Comparison of ENCODE assay signal across 8 cellular contexts in the genomic region with DNA sequence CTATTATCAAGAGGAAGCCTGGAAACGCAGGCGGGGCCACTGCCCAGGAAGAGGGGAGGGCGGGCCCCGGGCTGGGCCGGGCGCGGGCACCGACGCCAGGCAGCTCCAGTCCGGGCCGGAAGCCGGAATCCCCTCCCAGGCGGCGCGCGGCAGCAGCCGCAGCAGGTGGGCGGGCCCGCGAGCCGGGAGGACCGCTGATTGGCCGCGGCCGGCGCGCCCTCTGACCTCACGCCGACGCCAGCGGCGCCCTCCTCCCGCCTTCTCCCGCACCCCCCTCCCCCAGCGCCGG. TPM values are rescaled to one million over a fixed set of nuclear protein-coding genes. Genes with fewer than 3 reads are reported as not detected.
A peak's percentile ranks its signal among the peaks of the same experiment; 100 is the strongest.
DNase-seq lines count a peak whose midpoint lies in the region; ATAC-seq and TF ChIP-seq lines count a peak whose summit lies in the region.

No MANE protein-coding gene starts in this region.

- peaks cover 8% of the 10 kb centered on the region for H3K79me1 ChIP-seq in trophoblast cell (ENCODE audit: low read length)

- peak overlapping the region; percentile 99 for H4K8ac ChIP-seq in trophoblast cell (ENCODE audit: low read depth, low read length)

- H3K4me3 ChIP-seq in GM12865 (ENCODE audit: low read depth, low read length) (peak overlapping the region; percentile 99), trophoblast cell (ENCODE audit: low read depth, low read length) (peak overlapping the region; percentile 93), tibial nerve (peak overlapping the region; percentile 79 to 95 (median 91))

- TF ChIP-seq POLR2A in tibial nerve (IDR thresholded peaks at IDR 0.05), result no peak

- DNase-seq in GM12865 (ENCODE audit: low read depth), result peak; percentile 96
- peak; percentile 95 to 96 (median 96) for DNase-seq in NCI-H1417 (lab: John Stamatoyannopoulos, UW)
- peak; percentile 66 to 91 for DNase-seq in SW 1271 (lab: John Stamatoyannopoulos, UW)
- DNase-seq in cardiac septum (ENCODE audit: low spot score), result peak; percentile 96
- peak; percentile 94 for DNase-seq in trophoblast cell
- DNase-seq in tibial nerve (ENCODE audit: low spot score in 2 of 2), result peak; percentile 76 to 84

- H3K79me2 ChIP-seq in trophoblast cell (ENCODE audit: control insufficient read depth, insufficient read depth, low read length, poor library complexity), result peaks cover 11% of the 10 kb centered on the region

- no peak overlapping the region for H2BK120ac ChIP-seq in trophoblast cell (ENCODE audit: insufficient read depth, low read length, poor library complexity)

- H3K36me3 ChIP-seq in trophoblast cell (ENCODE audit: control insufficient read depth in 1 of 2, insufficient read depth in 2 of 2, low read length in 2 of 2) (peaks cover 6 to 10% of the 10 kb centered on the region in 2 experiments), tibial nerve (peaks cover 0 to 24% (median 0%) of the 10 kb centered on the region in 3 donors)

- TF ChIP-seq CTCF in GM12865 (IDR thresholded peaks at IDR 0.05; ENCODE audit: insufficient read depth, low read depth, low read length, missing control alignments) (no peak), tibial nerve (IDR thresholded peaks at IDR 0.05) (no peak)

- H3K27me3 ChIP-seq in trophoblast cell (ENCODE audit: insufficient read depth, low read length) (no peaks in the 10 kb centered on the region), tibial nerve (no peaks in the 10 kb centered on the region)

- H3K18ac ChIP-seq in trophoblast cell (ENCODE audit: low read length), result no peak overlapping the region

- H3K9me3 ChIP-seq in trophoblast cell (ENCODE audit: insufficient read depth, low read depth, low read length), result no peaks in the 10 kb centered on the region
- no peaks in the 10 kb centered on the region for H3K9me3 ChIP-seq in tibial nerve

- no peak overlapping the region for H3K14ac ChIP-seq in trophoblast cell (ENCODE audit: low read length)

- 0 to 1% (median 0%) methylated on average over 7 to 36 of the region's 36 CpGs for WGBS in adipose tissue, 3 donors
- WGBS in trophoblast cell (ENCODE audit: extremely low coverage, insufficient coverage, insufficient read length), result no CpG with 5 or more reads among the region's 36 CpGs
- WGBS in tibial nerve, 2 donors, result 1% methylated on average over 14 to 30 of the region's 36 CpGs

- H3K4me2 ChIP-seq in trophoblast cell (ENCODE audit: low read length), result peak overlapping the region; percentile 93

- H3K4me1 ChIP-seq in trophoblast cell (ENCODE audit: control insufficient read depth in 1 of 2, insufficient read depth in 2 of 2, low read length in 2 of 2) (peaks cover 0 to 5% of the 10 kb centered on the region in 2 experiments), tibial nerve (peaks cover 0 to 35% (median 16%) of the 10 kb centered on the region in 4 donors)

- H2AK5ac ChIP-seq in trophoblast cell (ENCODE audit: low read length), result no peak overlapping the region

- peak overlapping the region; percentile 98 for H4K91ac ChIP-seq in trophoblast cell (ENCODE audit: low read depth, low read length)

- no peak overlapping the region for H2BK5ac ChIP-seq in trophoblast cell (ENCODE audit: low read depth, low read length, poor library complexity)

- peak overlapping the region; percentile 98 for H3K27ac ChIP-seq in adipose tissue (ENCODE audit: low read depth, low read length)
- peak overlapping the region; percentile 99 for H3K27ac ChIP-seq in trophoblast cell (ENCODE audit: low read depth, low read length)
- peak overlapping the region; percentile 98 to 100 (median 100) for H3K27ac ChIP-seq in tibial nerve

- H3K23ac ChIP-seq in trophoblast cell (ENCODE audit: low read length), result no peak overlapping the region

- TF ChIP-seq EP300 in tibial nerve (IDR thresholded peaks at IDR 0.05), result peak in 1 of 2 donors; percentile 72

- ATAC-seq in HG02763 (IDR thresholded peaks at IDR 0.05; ENCODE audit: unreplicated experiment), result peak; percentile 91

- no peak overlapping the region for H4K12ac ChIP-seq in trophoblast cell (ENCODE audit: low read depth, low read length)

- peak overlapping the region; percentile 37 for H2AFZ ChIP-seq in trophoblast cell (ENCODE audit: insufficient read depth, low read length, poor library complexity)

- no peak overlapping the region for H2BK12ac ChIP-seq in trophoblast cell (ENCODE audit: low read length)

- intact Hi-C loops in cardiac septum (cut with DNase I), result loop anchor here (1.0 to 2.0 kb wide), 2 partner anchors 21 to 34 kb away; a partner anchor contains a TSS

- peak overlapping the region; percentile 94 for H3K9ac ChIP-seq in trophoblast cell (ENCODE audit: low read length)

- no peak overlapping the region for H3K4ac ChIP-seq in trophoblast cell (ENCODE audit: low read depth, low read length)

RNA-seq across cellular contexts. Expression of a gene that starts 0.4 kb away (rescaled TPM):
- 10 to 100 TPM; 20.8 to 70.4 (median 68.8) TPM for polyA plus RNA-seq in adipose tissue
- total RNA-seq in cardiac septum (68.9 TPM), tibial nerve (10 to 100 TPM; 46.1 to 76.2 (median 59.4) TPM)
- 38.6 and 39.3 TPM in 2 replicates for polyA plus RNA-seq in trophoblast cell (2013)

RNA-seq across cellular contexts. Expression of a gene that starts 21.3 kb away (rescaled TPM):
- 10 to 100 TPM; 10.0 to 35.3 (median 20.5) TPM for polyA plus RNA-seq in adipose tissue
- 13.6 TPM for total RNA-seq in cardiac septum
- polyA plus RNA-seq in trophoblast cell (2013), result 27.4 and 30.1 TPM in 2 replicates
- 10 to 100 TPM; 36.6 to 70.8 (median 49.2) TPM for total RNA-seq in tibial nerve

RNA-seq across cellular contexts. Expression of a gene that starts 35.0 kb away (rescaled TPM):
- 10 to 100 TPM; 10.8 to 31.0 (median 20.1) TPM for polyA plus RNA-seq in adipose tissue
- total RNA-seq in cardiac septum (45.7 TPM), tibial nerve (10 to 100 TPM; 53.3 to 70.1 (median 63.6) TPM)
- 31.8 and 34.1 TPM in 2 replicates for polyA plus RNA-seq in trophoblast cell (2013)

Comparison
In these comparisons a context has a peak if more than half of its experiments do, and no peak if none do; other contexts are left out.
1. Peak in every context shown above with its lines: DNase-seq, ATAC-seq, H3K4me3 ChIP-seq and H3K27ac ChIP-seq.